1 cellular context compared by ENCODE assay signal in the genomic region with DNA sequence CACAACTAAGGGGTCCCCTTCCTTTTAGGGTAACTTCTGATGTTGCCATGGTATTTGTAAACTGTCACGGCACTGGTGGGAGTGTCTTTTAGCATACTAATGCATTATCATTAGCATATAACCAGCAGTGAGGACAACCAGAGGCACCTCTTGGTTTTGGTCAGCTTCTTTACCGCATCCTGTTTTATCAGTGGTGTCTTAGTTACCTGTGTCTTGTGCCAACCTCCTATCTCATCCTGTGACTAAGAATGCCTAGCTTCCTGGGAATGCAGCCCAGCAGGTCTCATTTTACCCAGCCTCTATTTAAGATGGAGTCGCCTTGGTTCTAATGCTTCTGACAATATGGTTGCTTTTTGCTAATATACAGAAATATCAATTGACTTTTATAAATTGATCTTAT.
TF ChIP-seq lines count a peak whose summit lies in the region.

No MANE protein-coding gene starts in this region.

TF ChIP-seq in HCT116, 20 proteins besides CTCF, POLR2A, EP300 and RAD21:
- TF ChIP-seq CBX3 (IDR thresholded peaks at IDR 0.05; ENCODE audit: low read depth) (no peak), ZFX (IDR thresholded peaks at IDR 0.05) (no peak), EZH2phosphoT487 (IDR thresholded peaks at IDR 0.05; ENCODE audit: borderline replicate concordance) (no peak), CEBPB (IDR thresholded peaks at IDR 0.05; ENCODE audit: low read depth) (no peak), ELF1 (IDR thresholded peaks at IDR 0.05; ENCODE audit: borderline replicate concordance, low read depth) (no peak), EZH2 (IDR thresholded peaks at IDR 0.05) (no peak), YY1 (IDR thresholded peaks at IDR 0.05; ENCODE audit: extremely low read depth, insufficient replicate concordance, low read depth, low read length) (no peak), FOSL1 (IDR thresholded peaks at IDR 0.05; ENCODE audit: low read depth) (no peak), EGR1 (IDR thresholded peaks at IDR 0.05; ENCODE audit: low read depth) (no peak), ZNF274 (IDR thresholded peaks at IDR 0.05; ENCODE audit: low read depth, low read length) (no peak), SP1 (IDR thresholded peaks at IDR 0.05; ENCODE audit: low read depth) (no peak)
- TF ChIP-seq, protein P1, sequence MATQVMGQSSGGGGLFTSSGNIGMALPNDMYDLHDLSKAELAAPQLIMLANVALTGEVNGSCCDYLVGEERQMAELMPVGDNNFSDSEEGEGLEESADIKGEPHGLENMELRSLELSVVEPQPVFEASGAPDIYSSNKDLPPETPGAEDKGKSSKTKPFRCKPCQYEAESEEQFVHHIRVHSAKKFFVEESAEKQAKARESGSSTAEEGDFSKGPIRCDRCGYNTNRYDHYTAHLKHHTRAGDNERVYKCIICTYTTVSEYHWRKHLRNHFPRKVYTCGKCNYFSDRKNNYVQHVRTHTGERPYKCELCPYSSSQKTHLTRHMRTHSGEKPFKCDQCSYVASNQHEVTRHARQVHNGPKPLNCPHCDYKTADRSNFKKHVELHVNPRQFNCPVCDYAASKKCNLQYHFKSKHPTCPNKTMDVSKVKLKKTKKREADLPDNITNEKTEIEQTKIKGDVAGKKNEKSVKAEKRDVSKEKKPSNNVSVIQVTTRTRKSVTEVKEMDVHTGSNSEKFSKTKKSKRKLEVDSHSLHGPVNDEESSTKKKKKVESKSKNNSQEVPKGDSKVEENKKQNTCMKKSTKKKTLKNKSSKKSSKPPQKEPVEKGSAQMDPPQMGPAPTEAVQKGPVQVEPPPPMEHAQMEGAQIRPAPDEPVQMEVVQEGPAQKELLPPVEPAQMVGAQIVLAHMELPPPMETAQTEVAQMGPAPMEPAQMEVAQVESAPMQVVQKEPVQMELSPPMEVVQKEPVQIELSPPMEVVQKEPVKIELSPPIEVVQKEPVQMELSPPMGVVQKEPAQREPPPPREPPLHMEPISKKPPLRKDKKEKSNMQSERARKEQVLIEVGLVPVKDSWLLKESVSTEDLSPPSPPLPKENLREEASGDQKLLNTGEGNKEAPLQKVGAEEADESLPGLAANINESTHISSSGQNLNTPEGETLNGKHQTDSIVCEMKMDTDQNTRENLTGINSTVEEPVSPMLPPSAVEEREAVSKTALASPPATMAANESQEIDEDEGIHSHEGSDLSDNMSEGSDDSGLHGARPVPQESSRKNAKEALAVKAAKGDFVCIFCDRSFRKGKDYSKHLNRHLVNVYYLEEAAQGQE (IDR thresholded peaks at IDR 0.05; ENCODE audit: low read depth) = no peak
- TF ChIP-seq, protein P2, sequence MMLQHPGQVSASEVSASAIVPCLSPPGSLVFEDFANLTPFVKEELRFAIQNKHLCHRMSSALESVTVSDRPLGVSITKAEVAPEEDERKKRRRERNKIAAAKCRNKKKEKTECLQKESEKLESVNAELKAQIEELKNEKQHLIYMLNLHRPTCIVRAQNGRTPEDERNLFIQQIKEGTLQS (IDR thresholded peaks at IDR 0.05) = no peak
- TF ChIP-seq, protein P3, sequence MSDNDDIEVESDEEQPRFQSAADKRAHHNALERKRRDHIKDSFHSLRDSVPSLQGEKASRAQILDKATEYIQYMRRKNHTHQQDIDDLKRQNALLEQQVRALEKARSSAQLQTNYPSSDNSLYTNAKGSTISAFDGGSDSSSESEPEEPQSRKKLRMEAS (IDR thresholded peaks at IDR 0.05) = no peak
- TF ChIP-seq, protein P4, sequence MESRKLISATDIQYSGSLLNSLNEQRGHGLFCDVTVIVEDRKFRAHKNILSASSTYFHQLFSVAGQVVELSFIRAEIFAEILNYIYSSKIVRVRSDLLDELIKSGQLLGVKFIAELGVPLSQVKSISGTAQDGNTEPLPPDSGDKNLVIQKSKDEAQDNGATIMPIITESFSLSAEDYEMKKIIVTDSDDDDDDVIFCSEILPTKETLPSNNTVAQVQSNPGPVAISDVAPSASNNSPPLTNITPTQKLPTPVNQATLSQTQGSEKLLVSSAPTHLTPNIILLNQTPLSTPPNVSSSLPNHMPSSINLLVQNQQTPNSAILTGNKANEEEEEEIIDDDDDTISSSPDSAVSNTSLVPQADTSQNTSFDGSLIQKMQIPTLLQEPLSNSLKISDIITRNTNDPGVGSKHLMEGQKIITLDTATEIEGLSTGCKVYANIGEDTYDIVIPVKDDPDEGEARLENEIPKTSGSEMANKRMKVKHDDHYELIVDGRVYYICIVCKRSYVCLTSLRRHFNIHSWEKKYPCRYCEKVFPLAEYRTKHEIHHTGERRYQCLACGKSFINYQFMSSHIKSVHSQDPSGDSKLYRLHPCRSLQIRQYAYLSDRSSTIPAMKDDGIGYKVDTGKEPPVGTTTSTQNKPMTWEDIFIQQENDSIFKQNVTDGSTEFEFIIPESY (IDR thresholded peaks at IDR 0.05; ENCODE audit: extremely low read depth, insufficient replicate concordance, low read length) = no peak
